In genomic region chr3:59280113-59280512, GRCh38 we compare ENCODE assay signal across 19 cellular contexts.
A peak's percentile ranks its signal among the peaks of the same experiment; 100 is the strongest.
DNase-seq lines count a peak whose midpoint lies in the region; ATAC-seq and TF ChIP-seq lines count a peak whose summit lies in the region.
"Had no signal": no experiment of that assay in that cellular context is flagged by ENCODE, and none has a peak within 500 bp of the region (broad histone marks: within the 10 kb centered on the region; RNA-seq: fewer than 3 reads in every experiment).

No MANE protein-coding gene starts in this region.

- H3K9me3 Mint-ChIP-seq in CD4-positive, alpha-beta memory T cell, result no peaks in the 10 kb centered on the region
- peaks cover 8% of the 10 kb centered on the region for H3K9me3 Mint-ChIP-seq in endodermal cell
- H3K9me3 Mint-ChIP-seq: CD8-positive, alpha-beta T cell had no signal

- no peaks in the 10 kb centered on the region for H4K20me1 ChIP-seq in PC-3 (ENCODE audit: low read length)
- H4K20me1 ChIP-seq: BLaER1 had no signal

- no peak overlapping the region for H3K4me3 ChIP-seq in PC-3 (ENCODE audit: low read length)
- no peak overlapping the region for H3K4me3 ChIP-seq in right atrium auricular region
- no peak overlapping the region for H3K4me3 ChIP-seq in CD4-positive, alpha-beta memory T cell (ENCODE audit: low read length in 2 of 2)
- no peak overlapping the region for H3K4me3 ChIP-seq in endodermal cell (ENCODE audit: low read length)
- H3K4me3 ChIP-seq: BLaER1 had no signal

- no peaks in the 10 kb centered on the region for H3K79me2 ChIP-seq in PC-3 (ENCODE audit: low read length)

- H2AFZ ChIP-seq in PC-3 (ENCODE audit: low read length), result no peak overlapping the region

- POLR2A ChIA-PET in PC-3 (lab: Charles Lee; ENCODE audit: unreplicated experiment), result no interaction called here
- POLR2A ChIA-PET in CD4-positive, alpha-beta memory T cell (lab: Charles Lee; ENCODE audit: partially characterized antibody), result no interaction called here

- peak; percentile 76 for ATAC-seq in PC-3
- ATAC-seq: CD8-positive, alpha-beta T cell had no signal

- intact Hi-C loops in PC-3 (cut with micrococcal nuclease), result loop anchor here (1.0 to 2.0 kb wide), 2 partner anchors 33 to 67 kb away; no protein-coding TSS in a partner anchor
- intact Hi-C loops in CD4-positive, alpha-beta memory T cell (cut with micrococcal nuclease), result no loop called here

- CTCF ChIA-PET in PC-3 (lab: Charles Lee), result interaction anchor here (0.5 kb wide), 1 partner anchor 172 kb away, joined by 4 read pairs; no protein-coding TSS in a partner anchor
- CTCF ChIA-PET in CD4-positive, alpha-beta memory T cell (lab: Charles Lee; ENCODE audit: partially characterized antibody), result no interaction called here

- H3K9me2 ChIP-seq in PC-3 (replicated peaks; ENCODE audit: low read length), result no peaks in the 10 kb centered on the region

- no peaks in the 10 kb centered on the region for H3F3A ChIP-seq in PC-3 (ENCODE audit: low read length, unreplicated experiment)

- no peak overlapping the region for H3K4me3 Mint-ChIP-seq in CD4-positive, alpha-beta memory T cell
- no peak overlapping the region for H3K4me3 Mint-ChIP-seq in endodermal cell
- H3K4me3 Mint-ChIP-seq: CD14-positive monocyte; CD4-positive, CD25-positive, alpha-beta regulatory T cell; CD8-positive, alpha-beta T cell had no signal

- peak; percentile 72 for DNase-seq in DMS79 (lab: John Stamatoyannopoulos, UW)
- peak; percentile 68 for DNase-seq in DMS79 treated with DMSO at 0.1 percent for 48 hours (lab: John Stamatoyannopoulos, UW)
- DNase-seq in M059J (ENCODE audit: low read depth), result peak; percentile 28
- peak; percentile 63 for DNase-seq in PC-3
- DNase-seq in right atrium auricular region (ENCODE audit: low spot score), result no peak
- no peak for DNase-seq in CD4-positive, alpha-beta memory T cell
- DNase-seq in activated CD8-positive, alpha-beta memory T cell treated with anti-CD3 and anti-CD28 coated beads for 24 hours, result no peak
- no peak for DNase-seq in endodermal cell
- DNase-seq: 8988T; ACHN; BE2C; C1 segment of cervical spinal cord; Caco-2; Calu3; CD4-positive, CD25-positive, alpha-beta regulatory T cell; CD8-positive, alpha-beta T cell; GF-D8 had no signal

- no peak overlapping the region for H3K9ac ChIP-seq in PC-3 (ENCODE audit: low read length)
- H3K9ac ChIP-seq in endodermal cell (ENCODE audit: extremely low read depth, low read length, poor library complexity, severe bottlenecking), result no peak overlapping the region
- H3K9ac ChIP-seq: BLaER1 had no signal

- H3K27me3 Mint-ChIP-seq in CD4-positive, alpha-beta memory T cell, result no peaks in the 10 kb centered on the region
- peaks cover 2% of the 10 kb centered on the region for H3K27me3 Mint-ChIP-seq in endodermal cell (ENCODE audit: insufficient read depth)
- H3K27me3 Mint-ChIP-seq: CD4-positive, CD25-positive, alpha-beta regulatory T cell had no signal

- H3K27ac ChIP-seq in PC-3 (ENCODE audit: low read length) (no peak overlapping the region), right atrium auricular region (no peak overlapping the region), endodermal cell (ENCODE audit: low read depth, low read length) (no peak overlapping the region)
- H3K27ac ChIP-seq in CD4-positive, alpha-beta memory T cell (ENCODE audit: low read depth, low read length), result no peak overlapping the region
- H3K27ac ChIP-seq: BLaER1 had no signal

- 96 to 100% methylated on average over 1 to 2 of the region's 2 CpGs for WGBS in endodermal cell (ENCODE audit: insufficient coverage in 1 of 2, insufficient read length in 1 of 2), 2 experiments

- H3K4me2 ChIP-seq in PC-3 (ENCODE audit: low read length), result no peak overlapping the region
- H3K4me2 ChIP-seq: BLaER1 had no signal

- no peaks in the 10 kb centered on the region for H3K4me1 Mint-ChIP-seq in CD4-positive, alpha-beta memory T cell
- peaks cover 15% of the 10 kb centered on the region for H3K4me1 Mint-ChIP-seq in endodermal cell
- H3K4me1 Mint-ChIP-seq: CD4-positive, CD25-positive, alpha-beta regulatory T cell had no signal

- H3K9me3 ChIP-seq in PC-3 (ENCODE audit: low read length) (no peaks in the 10 kb centered on the region), right atrium auricular region (no peaks in the 10 kb centered on the region), endodermal cell (ENCODE audit: control insufficient read depth, low read length) (peaks cover 16% of the 10 kb centered on the region)
- H3K9me3 ChIP-seq in CD4-positive, alpha-beta memory T cell (ENCODE audit: control insufficient read depth in 1 of 2, low read length in 2 of 2), result no peaks in the 10 kb centered on the region
- H3K9me3 ChIP-seq: BE2C, BLaER1, Caco-2 had no signal

- H3K4me1 ChIP-seq in PC-3 (ENCODE audit: insufficient read depth, low read length) (peaks cover 15% of the 10 kb centered on the region; the same call in 1 of the 2 replicates), right atrium auricular region (no peaks in the 10 kb centered on the region), endodermal cell (ENCODE audit: control insufficient read depth, insufficient read depth, low read length) (no peaks in the 10 kb centered on the region)
- no peaks in the 10 kb centered on the region for H3K4me1 ChIP-seq in CD4-positive, alpha-beta memory T cell (ENCODE audit: insufficient read depth, low read length)
- H3K4me1 ChIP-seq: BE2C, BLaER1, Caco-2 had no signal

- H3K27ac Mint-ChIP-seq in CD4-positive, alpha-beta memory T cell, result no peak overlapping the region
- H3K27ac Mint-ChIP-seq in endodermal cell, result no peak overlapping the region
- H3K27ac Mint-ChIP-seq: CD14-positive monocyte; CD4-positive, CD25-positive, alpha-beta regulatory T cell; CD8-positive, alpha-beta T cell had no signal

- BruUV-seq in PC-3 (replicated peaks; lab: Mats Ljungman, UMichigan), result no TSS peak

- H3K36me3 ChIP-seq in PC-3 (ENCODE audit: low read depth, low read length) (no peaks in the 10 kb centered on the region), right atrium auricular region (no peaks in the 10 kb centered on the region), endodermal cell (ENCODE audit: control insufficient read depth, insufficient read depth, low read length) (no peaks in the 10 kb centered on the region)
- H3K36me3 ChIP-seq in CD4-positive, alpha-beta memory T cell (ENCODE audit: insufficient read depth, low read length), result no peaks in the 10 kb centered on the region
- H3K36me3 ChIP-seq: BE2C, BLaER1 had no signal

- TF ChIP-seq CTCF in PC-3 (conservative IDR thresholded peaks at IDR 0.05; ENCODE audit: low read depth, low read length) (no peak), right atrium auricular region (IDR thresholded peaks at IDR 0.05) (no peak), endodermal cell (conservative IDR thresholded peaks at IDR 0.05) (no peak)

- no peaks in the 10 kb centered on the region for H3K36me3 Mint-ChIP-seq in CD4-positive, alpha-beta memory T cell
- H3K36me3 Mint-ChIP-seq in endodermal cell (ENCODE audit: low read depth), result no peaks in the 10 kb centered on the region
- H3K36me3 Mint-ChIP-seq: CD14-positive monocyte; CD8-positive, alpha-beta T cell had no signal

- H3K27me3 ChIP-seq in PC-3 (ENCODE audit: low read length) (no peaks in the 10 kb centered on the region), right atrium auricular region (no peaks in the 10 kb centered on the region), endodermal cell (ENCODE audit: control insufficient read depth, insufficient read depth, low read length, poor library complexity, severe bottlenecking) (no peaks in the 10 kb centered on the region)
- H3K27me3 ChIP-seq in CD4-positive, alpha-beta memory T cell (ENCODE audit: insufficient read depth, low read length), result no peaks in the 10 kb centered on the region
- H3K27me3 ChIP-seq: BLaER1 had no signal

Comparison
In these comparisons a context has a peak if more than half of its experiments do, and no peak if none do; other contexts are left out.
1. DNase-seq: peak in DMS79 (single experiment), DMS79 treated with DMSO at 0.1 percent for 48 hours (single experiment), M059J (single experiment) and PC-3 (single experiment); none in right atrium auricular region (single experiment), CD4-positive, alpha-beta memory T cell (0 of 5), activated CD8-positive, alpha-beta memory T cell treated with anti-CD3 and anti-CD28 coated beads for 24 hours (single experiment) and endodermal cell (single experiment).